14 cellular contexts compared by ENCODE assay signal in the genomic region with DNA sequence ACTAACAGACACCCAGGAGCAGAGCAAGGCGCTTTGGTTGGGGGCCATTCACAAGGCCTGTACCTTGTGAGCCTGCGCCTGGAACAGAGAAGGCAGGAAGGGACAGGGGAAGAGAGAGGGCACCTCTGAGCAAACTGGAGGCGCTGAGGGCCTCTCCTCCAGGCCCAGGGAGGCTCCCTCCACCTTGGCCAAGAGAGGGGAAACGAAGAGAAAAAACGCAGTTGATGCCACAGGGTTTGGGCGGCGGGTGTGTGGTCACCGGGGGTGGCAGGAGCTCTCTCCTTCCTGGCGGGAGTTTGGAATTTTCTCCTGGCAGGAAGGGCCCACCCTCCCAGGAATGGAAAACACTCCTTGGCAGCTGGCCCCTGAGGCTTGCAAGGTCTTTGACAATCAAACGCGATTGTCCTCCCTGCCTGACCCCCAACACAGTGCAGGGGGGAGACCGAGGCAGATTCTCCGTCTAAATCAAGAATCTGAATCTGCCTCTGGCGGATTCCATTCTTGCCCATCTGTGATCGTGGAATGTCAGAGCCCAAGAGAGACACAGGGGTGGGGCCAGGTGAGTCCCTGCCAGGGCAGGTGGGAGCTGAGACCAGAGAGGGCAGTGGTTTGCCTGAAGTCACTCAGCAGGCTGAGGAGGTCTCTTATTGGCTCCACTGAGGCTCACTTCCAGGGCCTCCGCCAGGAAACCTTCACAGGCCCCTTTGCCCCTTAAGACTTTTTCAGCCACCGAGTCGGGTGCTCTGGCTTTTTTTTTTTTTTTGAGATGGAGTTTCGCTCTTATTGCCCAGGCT. TPM values are rescaled to one million over a fixed set of nuclear protein-coding genes. Genes with fewer than 3 reads are reported as not detected.
DNase-seq lines count a peak whose midpoint lies in the region; ATAC-seq and TF ChIP-seq lines count a peak whose summit lies in the region.
"Had no signal": no experiment of that assay in that cellular context is flagged by ENCODE, and none has a peak within 500 bp of the region (broad histone marks: within the 10 kb centered on the region; RNA-seq: fewer than 3 reads in every experiment).

No MANE protein-coding gene starts in this region.

- peak overlapping the region; percentile 56 to 87 (median 73) for H3K27ac ChIP-seq in heart right ventricle
- H3K27ac ChIP-seq in psoas muscle: peak overlapping the region; percentile 28
- no peak overlapping the region for H3K27ac ChIP-seq in CD8-positive, alpha-beta T cell (ENCODE audit: low read depth, low read length)

- H3K27me3 Mint-ChIP-seq in Calu3 (ENCODE audit: unreplicated experiment): no peaks in the 10 kb centered on the region
- peaks cover 28% of the 10 kb centered on the region for H3K27me3 Mint-ChIP-seq in CD8-positive, alpha-beta T cell (ENCODE audit: low read depth)

- peaks cover 72% of the 10 kb centered on the region for H3K4me1 Mint-ChIP-seq in Calu3 (ENCODE audit: low read depth, unreplicated experiment)
- peaks cover 3% of the 10 kb centered on the region for H3K4me1 Mint-ChIP-seq in CD8-positive, alpha-beta T cell (ENCODE audit: low read depth)

- intact Hi-C loops in Calu3 (cut with micrococcal nuclease; ENCODE audit: unreplicated experiment) (no loop called here), heart right ventricle (cut with DNase I) (loop anchor here in 3 of 10 donors (5.0 to 10.0 kb wide), 3 partner anchors 51 to 61 kb away; partner anchors contain the start of gene PDGFB (in 1 of the 3)), psoas muscle (cut with DNase I) (no loop called here)
- intact Hi-C loops in CD8-positive, alpha-beta T cell (cut with DNase I, micrococcal nuclease): no loop called here

- H3K9me3 ChIP-seq in heart right ventricle: no peaks in the 10 kb centered on the region
- no peaks in the 10 kb centered on the region for H3K9me3 ChIP-seq in psoas muscle
- H3K9me3 ChIP-seq in CD8-positive, alpha-beta T cell (ENCODE audit: low read length): no peaks in the 10 kb centered on the region

- H3K4me1 ChIP-seq in heart right ventricle (peaks cover 11 to 56% (median 50%) of the 10 kb centered on the region in 9 donors), psoas muscle (peaks cover 29% of the 10 kb centered on the region)
- H3K4me1 ChIP-seq in CD8-positive, alpha-beta T cell (ENCODE audit: insufficient read depth, low read length): peaks cover 3% of the 10 kb centered on the region

- H3K36me3 ChIP-seq in heart right ventricle: no peaks in the 10 kb centered on the region
- no peaks in the 10 kb centered on the region for H3K36me3 ChIP-seq in psoas muscle (ENCODE audit: insufficient read depth in 1 of 2, low read depth in 1 of 2)
- no peaks in the 10 kb centered on the region for H3K36me3 ChIP-seq in CD8-positive, alpha-beta T cell (ENCODE audit: insufficient read depth, low read length)

- no peaks in the 10 kb centered on the region for H3K27me3 ChIP-seq in heart right ventricle
- no peaks in the 10 kb centered on the region for H3K27me3 ChIP-seq in psoas muscle (ENCODE audit: insufficient read depth in 3 of 3, low read length in 2 of 3)
- H3K27me3 ChIP-seq in CD8-positive, alpha-beta T cell (ENCODE audit: insufficient read depth, low read length): no peaks in the 10 kb centered on the region

- ATAC-seq in heart right ventricle: peak in 5 of 8 donors; percentile 10 to 31 (median 23)
- ATAC-seq in psoas muscle: peak in 2 of 4 donors; percentile 5 to 20
- ATAC-seq in CD8-positive, alpha-beta T cell: no peak
- no peak for ATAC-seq in HG03565 (IDR thresholded peaks at IDR 0.05; ENCODE audit: unreplicated experiment)

- H3K27ac Mint-ChIP-seq in Calu3 (ENCODE audit: unreplicated experiment): peak overlapping the region; percentile 13
- H3K27ac Mint-ChIP-seq in CD8-positive, alpha-beta T cell: no peak overlapping the region
- H3K27ac Mint-ChIP-seq: CD4-positive, CD25-positive, alpha-beta regulatory T cell had no signal

- BruUV-seq in Calu3 (replicated peaks; lab: Mats Ljungman, UMichigan): no TSS peak

- H3K4me3 Mint-ChIP-seq in Calu3 (ENCODE audit: low read depth, unreplicated experiment): no peak overlapping the region
- H3K4me3 Mint-ChIP-seq in CD8-positive, alpha-beta T cell: no peak overlapping the region
- H3K4me3 Mint-ChIP-seq: CD4-positive, CD25-positive, alpha-beta regulatory T cell had no signal

- no peak for DNase-seq in Calu3
- DNase-seq in RPMI8226: peak; percentile 58
- DNase-seq in heart right ventricle: peak; percentile 48 to 62
- no peak for DNase-seq in psoas muscle
- DNase-seq in putamen (ENCODE audit: low spot score): no peak
- DNase-seq in CD8-positive, alpha-beta T cell: no peak
- no peak for DNase-seq in activated T-cell treated with anti-CD3 and anti-CD28 coated beads, Interleukin-2, amount 50 U/mL, for 1 hour
- DNase-seq: CD4-positive, CD25-positive, alpha-beta regulatory T cell; NCI-H446 treated with DMSO at 0.1 percent for 48 hours; stimulated activated CD4-positive, alpha-beta T cell treated with anti-CD3 and anti-CD28 coated beads, Interleukin-12 subunit alpha, Interleukin-12 subunit beta, amount 100 ng/mL, for 4 hours; stimulated activated CD8-positive, alpha-beta memory T cell treated with anti-CD3 and anti-CD28 coated beads, Interleukin-4, amount 100 ng/mL, for 48 hours; SW 1271 had no signal

- WGBS in heart right ventricle, 2 donors: 64 to 71% methylated on average over 19 of the region's 19 CpGs
- 51 to 60% (median 60%) methylated on average over 18 to 19 of the region's 19 CpGs for WGBS in psoas muscle, 3 donors

- no peak for TF ChIP-seq CTCF in Calu3 (IDR thresholded peaks at IDR 0.05; ENCODE audit: unreplicated experiment)
- no peak for TF ChIP-seq CTCF in heart right ventricle (IDR thresholded peaks at IDR 0.05)
- TF ChIP-seq CTCF in psoas muscle (IDR thresholded peaks at IDR 0.05): no peak
- no peak for TF ChIP-seq CTCF in CD8-positive, alpha-beta T cell (IDR thresholded peaks at IDR 0.05)

- peaks cover 7% of the 10 kb centered on the region for H3K36me3 Mint-ChIP-seq in Calu3 (ENCODE audit: insufficient read depth, unreplicated experiment)
- no peaks in the 10 kb centered on the region for H3K36me3 Mint-ChIP-seq in CD8-positive, alpha-beta T cell
- H3K36me3 Mint-ChIP-seq: CD4-positive, CD25-positive, alpha-beta regulatory T cell had no signal

- no peak overlapping the region for H3K4me3 ChIP-seq in heart right ventricle
- no peak overlapping the region for H3K4me3 ChIP-seq in psoas muscle
- no peak overlapping the region for H3K4me3 ChIP-seq in CD8-positive, alpha-beta T cell (ENCODE audit: low read depth, low read length)
- H3K4me3 ChIP-seq: GM12878 had no signal

- POLR2A ChIA-PET in CD8-positive, alpha-beta T cell (lab: Charles Lee): no interaction called here

- CTCF ChIA-PET in Calu3 (lab: Charles Lee): interaction anchor here (1.1 to 1.6 kb wide), 2 partner anchors 8 to 83 kb away, joined by 3 to 5 read pairs; no protein-coding TSS in a partner anchor
- CTCF ChIA-PET in CD8-positive, alpha-beta T cell (lab: Charles Lee): interaction anchor here (1.1 to 1.4 kb wide), 3 partner anchors 18 to 127 kb away, joined by 3 to 6 read pairs (median 3); no protein-coding TSS in a partner anchor

- H3K9me3 Mint-ChIP-seq in Calu3 (ENCODE audit: low read depth, unreplicated experiment): no peaks in the 10 kb centered on the region
- no peaks in the 10 kb centered on the region for H3K9me3 Mint-ChIP-seq in CD8-positive, alpha-beta T cell

RNA-seq across cellular contexts. Expression of gene RPL3, which starts 21.0 kb away (rescaled TPM):
- total RNA-seq in Calu3 (2022) (977 and 1,058 TPM in 2 replicates), heart right ventricle (100 to 1,000 TPM; 215 to 604 (median 286) TPM), psoas muscle (100 to 1,000 TPM; 266 to 539 (median 329) TPM)
- polyA plus RNA-seq in heart right ventricle (1,000 to 10,000 TPM in 1 of 2 donors, 100 to 1,000 TPM in 1; 472 to 1,621 TPM), psoas muscle (1,000 to 10,000 TPM in 1 of 3 donors, 100 to 1,000 TPM in 2; 470 to 1,471 (median 727) TPM)
- 1,000 to 10,000 TPM; 3,777 to 3,874 TPM for total RNA-seq in CD8-positive, alpha-beta T cell

RNA-seq across cellular contexts. Expression of gene SYNGR1, which starts 51.4 kb away (rescaled TPM):
- 12.3 and 16.8 TPM in 2 replicates for total RNA-seq in Calu3 (2022)
- total RNA-seq in heart right ventricle: 10 to 100 TPM; 30.3 to 67.9 (median 41.6) TPM
- polyA plus RNA-seq in heart right ventricle: 10 to 100 TPM; 29.8 to 85.8 TPM
- 10 to 100 TPM; 15.3 to 20.4 (median 16.0) TPM for total RNA-seq in psoas muscle
- polyA plus RNA-seq in psoas muscle: 10 to 100 TPM; 28.5 to 39.9 (median 37.1) TPM
- 1 to 10 TPM; 1.9 to 2.6 TPM for total RNA-seq in CD8-positive, alpha-beta T cell

RNA-seq across cellular contexts. Expression of gene PDGFB, which starts 53.6 kb away (rescaled TPM):
- total RNA-seq in Calu3 (2022) (12.1 and 25.9 TPM in 2 replicates), heart right ventricle (10 to 100 TPM in 9 of 10 donors, 1 to 10 TPM in 1; 9.9 to 45.6 (median 18.5) TPM), psoas muscle (10 to 100 TPM in 3 of 4 donors, 1 to 10 TPM in 1; 7.5 to 16.4 (median 14.0) TPM)
- polyA plus RNA-seq in heart right ventricle (10 to 100 TPM; 14.5 to 19.1 TPM), psoas muscle (10 to 100 TPM in 1 of 3 donors, 1 to 10 TPM in 2; 5.2 to 10.1 (median 5.8) TPM)
- total RNA-seq in CD8-positive, alpha-beta T cell: 1 to 10 TPM; 1.8 to 2.4 TPM

Comparison
In these comparisons a context has a peak if more than half of its experiments do, and no peak if none do; other contexts are left out.
1. DNase-seq: peak in RPMI8226 (single experiment) and heart right ventricle (2 of 2); none in Calu3 (single experiment), psoas muscle (0 of 2), putamen (single experiment), CD8-positive, alpha-beta T cell (0 of 7) and activated T-cell treated with anti-CD3 and anti-CD28 coated beads, Interleukin-2, amount 50 U/mL, for 1 hour (single experiment).
2. ATAC-seq: peak in heart right ventricle (5 of 8); none in CD8-positive, alpha-beta T cell (single experiment) and HG03565 (single experiment).